Comparison of ENCODE assay signal across 20 cellular contexts in the genomic region with DNA sequence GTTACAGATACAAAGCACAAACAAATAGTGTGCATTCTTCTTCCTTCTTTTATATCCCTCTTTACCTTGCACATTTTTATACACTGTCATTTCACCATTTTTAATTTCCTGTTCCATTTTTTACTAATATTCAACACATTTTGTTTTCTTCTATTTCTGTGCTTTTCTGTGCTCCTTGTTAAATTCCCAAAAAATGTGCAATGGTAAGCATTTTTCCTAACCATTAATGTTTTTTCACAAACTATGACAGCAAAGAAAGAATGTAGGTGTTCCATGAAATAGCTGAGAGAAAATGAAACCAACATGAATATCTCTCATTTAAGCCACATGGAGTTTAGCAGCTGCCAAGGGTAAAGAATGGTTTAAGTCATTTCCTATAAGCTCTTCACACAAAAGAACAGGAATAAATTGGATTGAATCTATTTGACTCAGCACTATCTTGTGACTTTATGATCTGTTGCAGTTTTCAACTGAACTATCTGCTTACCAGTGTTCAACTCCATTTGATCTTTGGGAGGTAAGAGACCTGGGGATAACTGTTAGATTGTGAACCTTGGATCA.
DNase-seq lines count a peak whose midpoint lies in the region; ATAC-seq, FAIRE-seq and TF ChIP-seq lines count a peak whose summit lies in the region.
"Had no signal": no experiment of that assay in that cellular context is flagged by ENCODE, and none has a peak within 500 bp of the region (broad histone marks: within the 10 kb centered on the region; RNA-seq: fewer than 3 reads in every experiment).

No MANE protein-coding gene starts in this region.

- intact Hi-C loops in A673 (cut with micrococcal nuclease; ENCODE audit: unreplicated experiment) (loop anchor here (2.0 kb wide), 1 partner anchor 189 kb away; no protein-coding TSS in a partner anchor), endothelial cell of umbilical vein (cut with micrococcal nuclease) (loop anchor here (1.0 kb wide), 1 partner anchor 190 kb away; no protein-coding TSS in a partner anchor)

- CTCF ChIA-PET in A673 (lab: Charles Lee), result interaction anchor here (1.6 kb wide), 1 partner anchor 190 kb away, joined by 5 read pairs; no protein-coding TSS in a partner anchor
- CTCF ChIA-PET in endothelial cell of umbilical vein (lab: Charles Lee), result interaction anchor here (0.9 to 1.9 kb wide), 3 partner anchors 16 to 190 kb away, joined by 3 to 20 read pairs (median 3); no protein-coding TSS in a partner anchor

- dilution Hi-C loops in endothelial cell of umbilical vein (cut with MboI; ENCODE audit: extremely low pct_ligation_motif_present, low sequenced_read_pairs), result no loop called here

- POLR2A ChIA-PET in A673 (lab: Charles Lee; ENCODE audit: low non-redundant PET) (interaction anchor here (0.6 kb wide), 1 partner anchor 21 kb away, joined by 9 read pairs; no protein-coding TSS in a partner anchor), endothelial cell of umbilical vein (lab: Charles Lee) (no interaction called here)

- no peaks in the 10 kb centered on the region for H3K27me3 ChIP-seq in A673 (replicated peaks; ENCODE audit: insufficient read depth, low read depth, low read length, poor library complexity)
- no peaks in the 10 kb centered on the region for H3K27me3 ChIP-seq in Karpas-422 (ENCODE audit: low read length)
- H3K27me3 ChIP-seq in endothelial cell of umbilical vein (ENCODE audit: control insufficient read depth in 2 of 2, insufficient read depth in 2 of 2, low read length in 2 of 2), result no peaks in the 10 kb centered on the region

- no peak for ATAC-seq in HG03460 (IDR thresholded peaks at IDR 0.05; ENCODE audit: unreplicated experiment)
- ATAC-seq: T-helper 17 cell had no signal

- H3K4me3 ChIP-seq in A673 (ENCODE audit: low read depth, low read length, poor library complexity, severe bottlenecking) (no peak overlapping the region), Karpas-422 (ENCODE audit: low read length) (no peak overlapping the region), endothelial cell of umbilical vein (replicated peaks in 1 of 3; ENCODE audit: insufficient read depth in 1 of 3, low read depth in 1 of 3, low read length in 3 of 3) (no peak overlapping the region)

- H4K20me1 ChIP-seq in Karpas-422 (ENCODE audit: insufficient read depth, low read depth, low read length), result no peaks in the 10 kb centered on the region
- no peaks in the 10 kb centered on the region for H4K20me1 ChIP-seq in endothelial cell of umbilical vein (replicated peaks; ENCODE audit: control insufficient read depth, extremely low read depth, insufficient read depth, low read length)

- no peaks in the 10 kb centered on the region for H3K9me1 ChIP-seq in endothelial cell of umbilical vein (replicated peaks; ENCODE audit: control insufficient read depth, extremely low read depth, insufficient read depth, low read length)

- H3K27ac ChIP-seq in A673 (ENCODE audit: low read depth, low read length, poor library complexity, severe bottlenecking) (peak overlapping the region; percentile 12), Karpas-422 (ENCODE audit: low read length) (no peak overlapping the region), endothelial cell of umbilical vein (ENCODE audit: insufficient read depth, low read depth, low read length) (no peak overlapping the region)

- TF ChIP-seq POLR2A in endothelial cell of umbilical vein (IDR thresholded peaks at IDR 0.05; ENCODE audit: low read depth, low read length), result no peak

- H3K36me3 ChIP-seq in A673 (ENCODE audit: insufficient read depth, low read length, poor library complexity, severe bottlenecking) (no peaks in the 10 kb centered on the region), Karpas-422 (ENCODE audit: insufficient read depth, low read length) (no peaks in the 10 kb centered on the region), endothelial cell of umbilical vein (ENCODE audit: control insufficient read depth in 2 of 2, extremely low read depth in 1 of 2, insufficient read depth in 2 of 2, low read length in 2 of 2) (no peaks in the 10 kb centered on the region)

- H3K4me2 ChIP-seq in Karpas-422 (ENCODE audit: low read depth, low read length, poor library complexity, severe bottlenecking) (no peak overlapping the region), endothelial cell of umbilical vein (ENCODE audit: insufficient read depth, low read length) (peak overlapping the region; percentile 46)

- TF ChIP-seq CTCF in A673 (conservative IDR thresholded peaks at IDR 0.05; ENCODE audit: low read depth, low read length) (no peak; the same call in 1 of the 2 replicates), endothelial cell of umbilical vein (IDR thresholded peaks at IDR 0.05; ENCODE audit: extremely low read depth in 1 of 2, insufficient read depth in 1 of 2, low read depth in 1 of 2, low read length in 2 of 2) (no peak)

- no peak overlapping the region for H3K9ac ChIP-seq in Karpas-422 (ENCODE audit: low read length)
- H3K9ac ChIP-seq in endothelial cell of umbilical vein (replicated peaks; ENCODE audit: extremely low read depth, insufficient read depth, low read length), result no peak overlapping the region

- no peak overlapping the region for H2AFZ ChIP-seq in Karpas-422 (ENCODE audit: low read length)
- H2AFZ ChIP-seq in endothelial cell of umbilical vein (ENCODE audit: low read depth, low read length), result no peak overlapping the region

- no peaks in the 10 kb centered on the region for H3K9me2 ChIP-seq in Karpas-422 (replicated peaks; ENCODE audit: insufficient read depth, low read length)

- H3K79me2 ChIP-seq in Karpas-422 (ENCODE audit: low read length) (no peaks in the 10 kb centered on the region), endothelial cell of umbilical vein (ENCODE audit: control insufficient read depth, insufficient read depth, low read length) (no peaks in the 10 kb centered on the region)

- in situ Hi-C loops in SK-MEL-5 (cut with HindIII; ENCODE audit: low pct_unique_long_range_greater_than_20kb, low sequenced_read_pairs), result no loop called here

- DNase-seq in A673 (ENCODE audit: low spot score), result peak; percentile 79
- DNase-seq in Karpas-422, result peak; percentile 35
- peak; percentile 8 for DNase-seq in SK-MEL-5 (ENCODE audit: low read depth, low spot score)
- peak; percentile 42 for DNase-seq in endothelial cell of umbilical vein (ENCODE audit: low read depth, low spot score)
- no peak for DNase-seq in NCI-H2171 treated with DMSO at 0.1 percent for 48 hours (lab: John Stamatoyannopoulos, UW)
- DNase-seq in hepatic stellate cell (ENCODE audit: low spot score), result no peak
- no peak for DNase-seq in EL
- DNase-seq: ACHN, AML-193, DND-41, GF-D8, MM.1S, NCI-H1092 treated with DMSO at 0.1 percent for 48 hours, NCI-H1694 treated with DMSO at 0.1 percent for 48 hours, NCI-H748 treated with DMSO at 0.1 percent for 48 hours, T-helper 17 cell had no signal

- H3K9me3 ChIP-seq in A673 (ENCODE audit: low read depth, low read length, poor library complexity, severe bottlenecking) (no peaks in the 10 kb centered on the region), Karpas-422 (ENCODE audit: low read length) (peaks cover 49% of the 10 kb centered on the region), endothelial cell of umbilical vein (replicated peaks; ENCODE audit: control insufficient read depth, insufficient read depth, low read length) (no peaks in the 10 kb centered on the region)

- BruUV-seq in A673 (replicated peaks; lab: Mats Ljungman, UMichigan), result no TSS peak
- BruUV-seq in endothelial cell of umbilical vein (replicated peaks; lab: Mats Ljungman, UMichigan), result no TSS peak

- FAIRE-seq in endothelial cell of umbilical vein (lab: Jason Lieb, UNC), result no peak
- FAIRE-seq: GM12891, H54, RCC 7860 had no signal

- H3K4me1 ChIP-seq in A673 (ENCODE audit: insufficient read depth, low read length, poor library complexity, severe bottlenecking) (peaks cover 14% of the 10 kb centered on the region), Karpas-422 (ENCODE audit: low read length) (no peaks in the 10 kb centered on the region), endothelial cell of umbilical vein (ENCODE audit: control insufficient read depth, extremely low read depth, insufficient read depth, low read length) (no peaks in the 10 kb centered on the region)

TF ChIP-seq in endothelial cell of umbilical vein, 7 proteins besides CTCF, POLR2A, EP300 and RAD21:
- TF ChIP-seq POLR2AphosphoS5 (IDR thresholded peaks at IDR 0.05; ENCODE audit: insufficient read depth, low read depth, low read length) (no peak), MAX (IDR thresholded peaks at IDR 0.05; ENCODE audit: insufficient read depth, insufficient read length) (no peak), EZH2 (IDR thresholded peaks at IDR 0.05; ENCODE audit: borderline replicate concordance, low read depth, low read length, severe bottlenecking) (no peak), GATA2 (IDR thresholded peaks at IDR 0.05; ENCODE audit: insufficient read depth, insufficient read length, low read depth, low read length) (no peak), FOS (IDR thresholded peaks at IDR 0.05; ENCODE audit: borderline replicate concordance, insufficient read depth, low read length) (no peak), JUN (IDR thresholded peaks at IDR 0.05; ENCODE audit: borderline replicate concordance, insufficient read depth, insufficient read length, low read depth) (no peak), MYC (IDR thresholded peaks at IDR 0.05; ENCODE audit: low read depth, low read length) (no peak)

Comparison
In these comparisons a context has a peak if more than half of its experiments do, and no peak if none do; other contexts are left out.
1. DNase-seq: peak in A673 (single experiment), Karpas-422 (single experiment), SK-MEL-5 (single experiment) and endothelial cell of umbilical vein (single experiment); none in NCI-H2171 treated with DMSO at 0.1 percent for 48 hours (single experiment), hepatic stellate cell (single experiment) and EL (single experiment).